16 cellular contexts compared by ENCODE assay signal in genomic region chr10:86291616-86292340, GRCh38.
DNase-seq lines count a peak whose midpoint lies in the region; ATAC-seq and TF ChIP-seq lines count a peak whose summit lies in the region.
"Had no signal": no experiment of that assay in that cellular context is flagged by ENCODE, and none has a peak within 500 bp of the region (broad histone marks: within the 10 kb centered on the region; RNA-seq: fewer than 3 reads in every experiment).

No MANE protein-coding gene starts in this region.

- H3K27me3 ChIP-seq in SK-N-SH (ENCODE audit: insufficient read depth) = no peaks in the 10 kb centered on the region
- H3K27me3 ChIP-seq in testis = no peaks in the 10 kb centered on the region

- H2AFZ ChIP-seq in SK-N-SH (ENCODE audit: low read depth) (no peak overlapping the region), OCI-LY7 (ENCODE audit: low read length) (no peak overlapping the region)

- H3K4me3 Mint-ChIP-seq in glutamatergic neuron (ENCODE audit: unreplicated experiment) = no peak overlapping the region
- no peak overlapping the region for H3K4me3 Mint-ChIP-seq in immature natural killer cell
- H3K4me3 Mint-ChIP-seq: CD8-positive, alpha-beta memory T cell had no signal

- H3K4me2 ChIP-seq in SK-N-SH = no peak overlapping the region
- no peak overlapping the region for H3K4me2 ChIP-seq in OCI-LY7 (ENCODE audit: low read length)

- POLR2A ChIA-PET in SK-N-SH (lab: Yijun Ruan, JAX) = no interaction called here
- POLR2A ChIA-PET in OCI-LY7 (lab: Charles Lee) = no interaction called here
- POLR2A ChIA-PET in RWPE1 (lab: Yijun Ruan, JAX; ENCODE audit: low non-redundant PET) = interaction anchor here (0.6 kb wide), 1 partner anchor 237 kb away, joined by 3 read pairs; no protein-coding TSS in a partner anchor

- CTCF ChIA-PET in SK-N-SH (lab: Yijun Ruan, JAX) = interaction anchor here (1.0 to 2.9 kb wide), 3 partner anchors 30 to 53 kb away, joined by 3 to 8 read pairs (median 3); no protein-coding TSS in a partner anchor
- CTCF ChIA-PET in OCI-LY7 (lab: Charles Lee; ENCODE audit: unreplicated experiment) = no interaction called here
- CTCF ChIA-PET in RWPE1 (lab: Yijun Ruan, JAX) = interaction anchor here (0.6 kb wide), 1 partner anchor 245 kb away, joined by 3 read pairs; no protein-coding TSS in a partner anchor

- H3K9me3 Mint-ChIP-seq in glutamatergic neuron (ENCODE audit: unreplicated experiment) (no peaks in the 10 kb centered on the region), immature natural killer cell (no peaks in the 10 kb centered on the region)
- H3K9me3 Mint-ChIP-seq: CD8-positive, alpha-beta memory T cell had no signal

- no peaks in the 10 kb centered on the region for H3K9me2 ChIP-seq in SK-N-SH
- H3K9me2 ChIP-seq in OCI-LY7 (ENCODE audit: insufficient read depth, low read length) = no peaks in the 10 kb centered on the region

- H3K4me1 Mint-ChIP-seq in glutamatergic neuron (ENCODE audit: low read depth, unreplicated experiment) = no peaks in the 10 kb centered on the region
- no peaks in the 10 kb centered on the region for H3K4me1 Mint-ChIP-seq in immature natural killer cell
- H3K4me1 Mint-ChIP-seq: CD8-positive, alpha-beta memory T cell had no signal

- no peak overlapping the region for H3K27ac ChIP-seq in SK-N-SH (ENCODE audit: low read depth in 2 of 2, low read length in 1 of 2)
- H3K27ac ChIP-seq in OCI-LY7 (ENCODE audit: low read depth, low read length, poor library complexity, severe bottlenecking) = no peak overlapping the region
- no peak overlapping the region for H3K27ac ChIP-seq in testis
- no peak overlapping the region for H3K27ac ChIP-seq in RWPE1

- no peaks in the 10 kb centered on the region for H3K9me3 ChIP-seq in SK-N-SH
- H3K9me3 ChIP-seq in OCI-LY7 (ENCODE audit: low read length) = no peaks in the 10 kb centered on the region
- no peaks in the 10 kb centered on the region for H3K9me3 ChIP-seq in testis

- H3K4me1 ChIP-seq in SK-N-SH (ENCODE audit: control insufficient read depth in 1 of 2, insufficient read depth in 2 of 2, low read depth in 1 of 2, low read length in 1 of 2) = peaks cover 0 to 21% of the 10 kb centered on the region in 2 experiments; a peak in 1 of 4 replicates
- peaks cover 6% of the 10 kb centered on the region for H3K4me1 ChIP-seq in OCI-LY7 (ENCODE audit: insufficient read depth, low read length, poor library complexity, severe bottlenecking)
- H3K4me1 ChIP-seq in testis = no peaks in the 10 kb centered on the region

- H3K79me2 ChIP-seq in SK-N-SH (ENCODE audit: insufficient read depth) (no peaks in the 10 kb centered on the region), OCI-LY7 (ENCODE audit: insufficient read depth, low read depth, low read length) (no peaks in the 10 kb centered on the region)

- H3K36me3 Mint-ChIP-seq in glutamatergic neuron (ENCODE audit: unreplicated experiment) = no peaks in the 10 kb centered on the region
- H3K36me3 Mint-ChIP-seq in immature natural killer cell = no peaks in the 10 kb centered on the region
- H3K36me3 Mint-ChIP-seq: CD8-positive, alpha-beta memory T cell had no signal

- H3F3A ChIP-seq in SK-N-SH (replicated peaks; ENCODE audit: insufficient read depth) = no peaks in the 10 kb centered on the region

- no peak for TF ChIP-seq POLR2A in testis (IDR thresholded peaks at IDR 0.05)

- H4K20me1 ChIP-seq in SK-N-SH (ENCODE audit: insufficient read depth) (no peaks in the 10 kb centered on the region), OCI-LY7 (ENCODE audit: insufficient read depth, low read length) (no peaks in the 10 kb centered on the region)

- TF ChIP-seq EP300 in SK-N-SH (IDR thresholded peaks at IDR 0.05; ENCODE audit: borderline replicate concordance in 1 of 2, low read depth in 1 of 2, low read length in 1 of 2) = no peak

- intact Hi-C loops in OCI-LY7 (cut with micrococcal nuclease; ENCODE audit: unreplicated experiment) = no loop called here
- intact Hi-C loops in testis (cut with DNase I; ENCODE audit: low total_unique reads) = no loop called here

- DNase-seq in SK-N-SH (peak; percentile 39), OCI-LY7 (ENCODE audit: low spot score) (no peak), glutamatergic neuron (peak; percentile 36), testis (peak; percentile 9), RWPE1 (ENCODE audit: low spot score) (no peak), immature natural killer cell (no peak), NCI-H128 (lab: John Stamatoyannopoulos, UW; ENCODE audit: unreplicated experiment) (no peak)
- DNase-seq: CD8-positive, alpha-beta memory T cell; HCEC 1CT; MV-4-11; NCI-H2171 treated with DMSO at 0.1 percent for 48 hours; occipital lobe; stimulated activated CD4-positive, alpha-beta T cell treated with anti-CD3 and anti-CD28 coated beads, Interleukin-4, amount 100 ng/mL, for 4 hours; trophoblast cell had no signal

- 0 out of 2 replicates have a peak, but pooled peaks have one; percentile 12 for TF ChIP-seq RAD21 in SK-N-SH (IDR thresholded peaks at IDR 0.05; ENCODE audit: low read length)

- H3K27ac Mint-ChIP-seq in glutamatergic neuron (ENCODE audit: unreplicated experiment) = no peak overlapping the region
- no peak overlapping the region for H3K27ac Mint-ChIP-seq in immature natural killer cell

- H3K36me3 ChIP-seq in SK-N-SH (replicated peaks in 1 of 2; ENCODE audit: control insufficient read depth in 1 of 2, insufficient read depth in 2 of 2, low read length in 1 of 2) = no peaks in the 10 kb centered on the region
- H3K36me3 ChIP-seq in OCI-LY7 (ENCODE audit: insufficient read depth, low read length) = no peaks in the 10 kb centered on the region
- no peaks in the 10 kb centered on the region for H3K36me3 ChIP-seq in testis (ENCODE audit: low read depth, missing control alignments)

- no peak for ATAC-seq in SK-N-SH treated with all-trans-retinoic acid at 6 μM for 48 hours
- ATAC-seq: esophagus mucosa had no signal

- H3K4me3 ChIP-seq in SK-N-SH (ENCODE audit: low read depth in 2 of 2, low read length in 1 of 2) = no peak overlapping the region
- no peak overlapping the region for H3K4me3 ChIP-seq in OCI-LY7 (ENCODE audit: low read depth, low read length, poor library complexity, severe bottlenecking)
- H3K4me3 ChIP-seq in testis = no peak overlapping the region

- peaks cover 5% of the 10 kb centered on the region for H3K27me3 Mint-ChIP-seq in glutamatergic neuron (ENCODE audit: unreplicated experiment)
- peaks cover 2 to 5% (median 5%) of the 10 kb centered on the region in 3 donors for H3K27me3 Mint-ChIP-seq in immature natural killer cell (ENCODE audit: low read depth in 3 of 3)

- WGBS in SK-N-SH (ENCODE audit: low lambda C conversion rate) = 40% methylated on average over 10 of the region's 12 CpGs
- 76 to 82% methylated on average over 7 to 12 of the region's 12 CpGs for WGBS in testis, 2 donors

- no peak overlapping the region for H3K9ac ChIP-seq in SK-N-SH

- BruUV-seq in OCI-LY7 (replicated peaks; lab: Mats Ljungman, UMichigan) = no TSS peak

- TF ChIP-seq CTCF in SK-N-SH (IDR thresholded peaks at IDR 0.05) = no peak
- 0 out of 2 replicates have a peak, but pooled peaks have one; percentile 15 for TF ChIP-seq CTCF in OCI-LY7 (conservative IDR thresholded peaks at IDR 0.05; ENCODE audit: low read length)
- TF ChIP-seq CTCF in glutamatergic neuron (IDR thresholded peaks at IDR 0.05; ENCODE audit: partially characterized antibody, unreplicated experiment) = no peak
- no peak for TF ChIP-seq CTCF in testis (IDR thresholded peaks at IDR 0.05)
- TF ChIP-seq CTCF in RWPE1 (conservative IDR thresholded peaks at IDR 0.05; ENCODE audit: low read depth) = no peak

TF ChIP-seq in SK-N-SH, 30 proteins besides CTCF, POLR2A, EP300 and RAD21 (continues in another document):
- TF ChIP-seq IRF3 (IDR thresholded peaks at IDR 0.05; ENCODE audit: low read depth, low read length) = no peak
- no peak for TF ChIP-seq TEAD4 (IDR thresholded peaks at IDR 0.05; ENCODE audit: borderline replicate concordance, insufficient read depth)
- TF ChIP-seq MEF2A (IDR thresholded peaks at IDR 0.05; ENCODE audit: borderline replicate concordance, low read depth) = no peak
- TF ChIP-seq YY1 (IDR thresholded peaks at IDR 0.05; ENCODE audit: low read depth) = no peak
- TF ChIP-seq NRF1 (IDR thresholded peaks at IDR 0.05; ENCODE audit: low read depth, low read length) = no peak
- TF ChIP-seq RXRA (IDR thresholded peaks at IDR 0.05; ENCODE audit: borderline replicate concordance, low read depth) = no peak
- no peak for TF ChIP-seq FOXJ3 (CRISPR knock-in tag; IDR thresholded peaks at IDR 0.05)
- no peak for TF ChIP-seq POLR2AphosphoS5 (IDR thresholded peaks at IDR 0.05; ENCODE audit: low read depth, low read length)

TF ChIP-seq in SK-N-SH treated with all-trans-retinoic acid at 6 μM for 48 hours, 23 proteins besides CTCF, POLR2A, EP300 and RAD21:
- TF ChIP-seq ESRRG (CRISPR knock-in tag; IDR thresholded peaks at IDR 0.05) = no peak
- no peak for TF ChIP-seq ZFP30 (CRISPR knock-in tag; IDR thresholded peaks at IDR 0.05)
- TF ChIP-seq CREB5 (CRISPR knock-in tag; IDR thresholded peaks at IDR 0.05; ENCODE audit: low read depth) = no peak
- no peak for TF ChIP-seq PPARA (CRISPR knock-in tag; IDR thresholded peaks at IDR 0.05; ENCODE audit: borderline replicate concordance)

Comparison
In these comparisons a context has a peak if more than half of its experiments do, and no peak if none do; other contexts are left out.
1. DNase-seq: peak in SK-N-SH (single experiment), glutamatergic neuron (single experiment) and testis (single experiment); none in OCI-LY7 (single experiment), RWPE1 (single experiment), immature natural killer cell (0 of 3) and NCI-H128 (single experiment).